Comparison of ENCODE assay signal across 1 cellular context in the genomic region with DNA sequence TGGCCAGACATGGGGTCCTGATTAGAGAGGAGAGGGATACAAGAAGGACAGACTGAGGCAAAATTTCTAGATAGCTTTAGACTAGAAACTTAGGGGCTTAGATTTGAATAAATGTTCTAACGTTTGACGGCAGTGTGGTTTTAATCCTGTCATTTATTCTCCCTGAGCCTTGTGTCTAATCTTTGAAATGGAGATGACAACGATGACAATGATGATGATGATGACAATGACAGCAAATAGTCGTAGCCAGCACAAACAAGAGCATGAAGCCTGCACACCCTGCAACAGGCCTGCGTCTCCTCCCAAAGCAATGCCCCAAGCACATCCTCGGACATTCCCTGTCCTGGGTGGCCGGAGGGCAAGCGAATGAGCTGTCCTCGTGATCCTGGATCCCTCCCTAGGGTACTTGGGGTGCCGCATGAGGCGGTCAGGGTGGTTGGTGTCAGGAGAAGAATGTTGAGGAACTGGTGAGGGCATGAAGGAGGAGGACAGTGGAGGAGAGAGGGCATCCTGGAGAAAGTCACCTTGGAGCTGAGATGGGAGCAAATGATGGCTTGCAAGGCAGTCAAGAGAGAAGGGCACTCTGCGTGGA.
TF ChIP-seq lines count a peak whose summit lies in the region.

No MANE protein-coding gene starts in this region.

TF ChIP-seq in HepG2, 621 proteins besides CTCF, POLR2A, EP300 and RAD21:
- TF ChIP-seq PHF5A (CRISPR knock-in tag; IDR thresholded peaks at IDR 0.05; ENCODE audit: low read depth, unreplicated experiment): no peak
- peak; percentile 35 for TF ChIP-seq CREB1 (IDR thresholded peaks at IDR 0.05)
- TF ChIP-seq CREB1 (CRISPR knock-in tag; IDR thresholded peaks at IDR 0.05): no peak
